Comparison of ENCODE assay signal across 13 cellular contexts in the genomic region with DNA sequence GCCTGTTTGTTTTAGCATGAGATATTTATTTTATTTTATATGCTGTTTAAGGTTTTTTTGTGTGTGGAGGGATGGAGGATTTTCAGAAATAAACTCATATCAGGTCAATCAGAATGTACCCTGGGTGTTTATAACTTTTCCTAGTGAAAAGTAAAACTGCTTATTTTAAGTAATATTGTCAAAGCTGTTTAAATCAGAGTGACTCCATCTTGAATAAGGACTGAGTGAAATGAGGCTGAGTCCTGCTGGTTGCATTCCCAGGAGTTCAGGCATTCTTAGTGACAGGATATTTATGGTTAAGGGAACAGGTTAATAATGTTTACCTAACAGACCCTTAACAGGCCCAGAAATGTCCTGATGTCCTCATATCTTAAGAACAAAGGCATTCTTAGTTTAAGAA.
A peak's percentile ranks its signal among the peaks of the same experiment; 100 is the strongest.
DNase-seq lines count a peak whose midpoint lies in the region; ATAC-seq, FAIRE-seq and TF ChIP-seq lines count a peak whose summit lies in the region.
"Had no signal": no experiment of that assay in that cellular context is flagged by ENCODE, and none has a peak within 500 bp of the region (broad histone marks: within the 10 kb centered on the region; RNA-seq: fewer than 3 reads in every experiment).

No MANE protein-coding gene starts in this region.

- H3K9me3 ChIP-seq in PC-3 (ENCODE audit: low read length) (no peaks in the 10 kb centered on the region), endothelial cell of umbilical vein (replicated peaks; ENCODE audit: control insufficient read depth, insufficient read depth, low read length) (no peaks in the 10 kb centered on the region), parathyroid adenoma (ENCODE audit: control insufficient read depth, low read length) (no peaks in the 10 kb centered on the region)
- H3K9me3 ChIP-seq: BLaER1 treated with 17β-estradiol and CSF1 and Interleukin-3, amounts not matched to agents 10 nM and 100 nM had no signal

- H4K20me1 ChIP-seq in PC-3 (ENCODE audit: low read length) (no peaks in the 10 kb centered on the region), endothelial cell of umbilical vein (replicated peaks; ENCODE audit: control insufficient read depth, extremely low read depth, insufficient read depth, low read length) (no peaks in the 10 kb centered on the region)
- H4K20me1 ChIP-seq: BLaER1 treated with 17β-estradiol and CSF1 and Interleukin-3, amounts not matched to agents 10 nM and 100 nM had no signal

- H3K36me3 ChIP-seq in PC-3 (ENCODE audit: low read depth, low read length) (no peaks in the 10 kb centered on the region), endothelial cell of umbilical vein (ENCODE audit: control insufficient read depth in 2 of 2, extremely low read depth in 1 of 2, insufficient read depth in 2 of 2, low read length in 2 of 2) (no peaks in the 10 kb centered on the region), parathyroid adenoma (ENCODE audit: control insufficient read depth, insufficient read depth, low read length) (no peaks in the 10 kb centered on the region)
- H3K36me3 ChIP-seq: BLaER1 treated with 17β-estradiol and CSF1 and Interleukin-3, amounts not matched to agents 10 nM and 100 nM had no signal

- H3K4me3 ChIP-seq in PC-3 (ENCODE audit: low read length) (no peak overlapping the region), endothelial cell of umbilical vein (replicated peaks in 1 of 3; ENCODE audit: insufficient read depth in 1 of 3, low read depth in 1 of 3, low read length in 3 of 3) (no peak overlapping the region), parathyroid adenoma (ENCODE audit: low read depth, low read length) (no peak overlapping the region)
- H3K4me3 ChIP-seq: BLaER1 treated with 17β-estradiol and CSF1 and Interleukin-3, amounts not matched to agents 10 nM and 100 nM; GM23248 had no signal

- dilution Hi-C loops in endothelial cell of umbilical vein (cut with MboI; ENCODE audit: extremely low pct_ligation_motif_present, low sequenced_read_pairs): no loop called here

- intact Hi-C loops in PC-3 (cut with micrococcal nuclease) (no loop called here), endothelial cell of umbilical vein (cut with micrococcal nuclease) (no loop called here)

- peaks cover 8% of the 10 kb centered on the region for H3K4me1 ChIP-seq in PC-3 (ENCODE audit: insufficient read depth, low read length)
- no peaks in the 10 kb centered on the region for H3K4me1 ChIP-seq in endothelial cell of umbilical vein (ENCODE audit: control insufficient read depth, extremely low read depth, insufficient read depth, low read length)
- no peaks in the 10 kb centered on the region for H3K4me1 ChIP-seq in parathyroid adenoma

- DNase-seq in PC-3 (no peak), endothelial cell of umbilical vein (ENCODE audit: low read depth, low spot score) (no peak), 8988T (no peak)
- no peak for DNase-seq in activated CD4-positive, alpha-beta T cell treated with anti-CD3 and anti-CD28 coated beads for 48 hours
- DNase-seq: ACHN; CD4-positive, CD25-positive, alpha-beta regulatory T cell; DMS53; GF-D8; GM23248; H7 had no signal

- H3K79me2 ChIP-seq in PC-3 (ENCODE audit: low read length) (no peaks in the 10 kb centered on the region), endothelial cell of umbilical vein (ENCODE audit: control insufficient read depth, insufficient read depth, low read length) (no peaks in the 10 kb centered on the region), parathyroid adenoma (no peaks in the 10 kb centered on the region)

- no peak for TF ChIP-seq CTCF in PC-3 (conservative IDR thresholded peaks at IDR 0.05; ENCODE audit: low read depth, low read length)
- no peak for TF ChIP-seq CTCF in endothelial cell of umbilical vein (IDR thresholded peaks at IDR 0.05; ENCODE audit: extremely low read depth in 1 of 2, insufficient read depth in 1 of 2, low read depth in 1 of 2, low read length in 2 of 2)
- no peak for TF ChIP-seq CTCF in parathyroid adenoma (IDR thresholded peaks at IDR 0.05)

- BruUV-seq in PC-3 (replicated peaks; lab: Mats Ljungman, UMichigan): no TSS peak
- BruUV-seq in endothelial cell of umbilical vein (replicated peaks; lab: Mats Ljungman, UMichigan): no TSS peak

- H2AFZ ChIP-seq in PC-3 (ENCODE audit: low read length) (no peak overlapping the region), endothelial cell of umbilical vein (ENCODE audit: low read depth, low read length) (no peak overlapping the region), parathyroid adenoma (no peak overlapping the region)
- H2AFZ ChIP-seq: GM23248 had no signal

- CTCF ChIA-PET in PC-3 (lab: Charles Lee): no interaction called here
- CTCF ChIA-PET in endothelial cell of umbilical vein (lab: Charles Lee): no interaction called here

- ATAC-seq in PC-3 (peak; percentile 53), HG02970 (IDR thresholded peaks at IDR 0.05; ENCODE audit: low FRiP score, unreplicated experiment) (no peak)

- H3K4me2 ChIP-seq in PC-3 (ENCODE audit: low read length) (no peak overlapping the region), endothelial cell of umbilical vein (ENCODE audit: insufficient read depth, low read length) (no peak overlapping the region), parathyroid adenoma (ENCODE audit: low read length) (peak overlapping the region; percentile 33)
- H3K4me2 ChIP-seq: BLaER1 treated with 17β-estradiol and CSF1 and Interleukin-3, amounts not matched to agents 10 nM and 100 nM had no signal

- peak; percentile 18 for FAIRE-seq in endothelial cell of umbilical vein (lab: Jason Lieb, UNC)

- H3K9me2 ChIP-seq in PC-3 (replicated peaks; ENCODE audit: low read length): no peaks in the 10 kb centered on the region

- POLR2A ChIA-PET in PC-3 (lab: Charles Lee; ENCODE audit: unreplicated experiment): no interaction called here
- POLR2A ChIA-PET in endothelial cell of umbilical vein (lab: Charles Lee): no interaction called here

- H3K27ac ChIP-seq in PC-3 (ENCODE audit: low read length): peak overlapping the region; percentile 38; the same call in 1 of the 2 replicates
- H3K27ac ChIP-seq in endothelial cell of umbilical vein (ENCODE audit: insufficient read depth, low read depth, low read length): no peak overlapping the region
- H3K27ac ChIP-seq in parathyroid adenoma: no peak overlapping the region
- H3K27ac ChIP-seq: BLaER1 treated with 17β-estradiol and CSF1 and Interleukin-3, amounts not matched to agents 10 nM and 100 nM; GM23248 had no signal

- TF ChIP-seq POLR2A in endothelial cell of umbilical vein (IDR thresholded peaks at IDR 0.05; ENCODE audit: low read depth, low read length): no peak

- no peaks in the 10 kb centered on the region for H3K27me3 ChIP-seq in PC-3 (ENCODE audit: low read length)
- no peaks in the 10 kb centered on the region for H3K27me3 ChIP-seq in endothelial cell of umbilical vein (ENCODE audit: control insufficient read depth in 2 of 2, insufficient read depth in 2 of 2, low read length in 2 of 2)
- no peaks in the 10 kb centered on the region for H3K27me3 ChIP-seq in parathyroid adenoma (ENCODE audit: control insufficient read depth, insufficient read depth, low read length)
- H3K27me3 ChIP-seq: BLaER1 treated with 17β-estradiol and CSF1 and Interleukin-3, amounts not matched to agents 10 nM and 100 nM had no signal

- no peaks in the 10 kb centered on the region for H3F3A ChIP-seq in PC-3 (ENCODE audit: low read length, unreplicated experiment)

- H3K9me1 ChIP-seq in endothelial cell of umbilical vein (replicated peaks; ENCODE audit: control insufficient read depth, extremely low read depth, insufficient read depth, low read length): no peaks in the 10 kb centered on the region

- H3K9ac ChIP-seq in PC-3 (ENCODE audit: low read length) (no peak overlapping the region), endothelial cell of umbilical vein (replicated peaks; ENCODE audit: extremely low read depth, insufficient read depth, low read length) (no peak overlapping the region), parathyroid adenoma (no peak overlapping the region)
- H3K9ac ChIP-seq: BLaER1 treated with 17β-estradiol and CSF1 and Interleukin-3, amounts not matched to agents 10 nM and 100 nM; GM23248 had no signal

TF ChIP-seq in endothelial cell of umbilical vein, 7 proteins besides CTCF, POLR2A, EP300 and RAD21:
- TF ChIP-seq GATA2 (IDR thresholded peaks at IDR 0.05; ENCODE audit: insufficient read depth, insufficient read length, low read depth, low read length): no peak
- no peak for TF ChIP-seq EZH2 (IDR thresholded peaks at IDR 0.05; ENCODE audit: borderline replicate concordance, low read depth, low read length, severe bottlenecking)
- TF ChIP-seq POLR2AphosphoS5 (IDR thresholded peaks at IDR 0.05; ENCODE audit: insufficient read depth, low read depth, low read length): no peak
- TF ChIP-seq, protein P1, sequence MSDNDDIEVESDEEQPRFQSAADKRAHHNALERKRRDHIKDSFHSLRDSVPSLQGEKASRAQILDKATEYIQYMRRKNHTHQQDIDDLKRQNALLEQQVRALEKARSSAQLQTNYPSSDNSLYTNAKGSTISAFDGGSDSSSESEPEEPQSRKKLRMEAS (IDR thresholded peaks at IDR 0.05; ENCODE audit: insufficient read depth, insufficient read length): no peak
- no peak for TF ChIP-seq FOS (IDR thresholded peaks at IDR 0.05; ENCODE audit: borderline replicate concordance, insufficient read depth, low read length)
- no peak for TF ChIP-seq JUN (IDR thresholded peaks at IDR 0.05; ENCODE audit: borderline replicate concordance, insufficient read depth, insufficient read length, low read depth)
- no peak for TF ChIP-seq MYC (IDR thresholded peaks at IDR 0.05; ENCODE audit: low read depth, low read length)
